Comparison of ENCODE assay signal across 8 cellular contexts in genomic region chr1:3772715-3773571, GRCh38. TPM values are rescaled to one million over a fixed set of nuclear protein-coding genes. Genes with fewer than 3 reads are reported as not detected.
DNase-seq lines count a peak whose midpoint lies in the region; FAIRE-seq and TF ChIP-seq lines count a peak whose summit lies in the region.

Gene SMIM1, plus strand, starts transcription at chr1:3772749. Its CDS starts 2,625 bp downstream, at chr1:3775374.

- H3K36me3 ChIP-seq in bronchial epithelial cell (ENCODE audit: control insufficient read depth, insufficient read depth, low read length), result no peaks in the 10 kb centered on the region
- no peaks in the 10 kb centered on the region for H3K36me3 ChIP-seq in urinary bladder (ENCODE audit: insufficient read depth)

- peaks cover 4% of the 10 kb centered on the region for H3K27me3 ChIP-seq in bronchial epithelial cell (ENCODE audit: control insufficient read depth, insufficient read depth, low read length)

- TF ChIP-seq CTCF in bronchial epithelial cell (IDR thresholded peaks at IDR 0.05; ENCODE audit: insufficient read depth, low read length, severe bottlenecking), result no peak

- FAIRE-seq in bronchial epithelial cell (lab: Jason Lieb, UNC), result no peak

- DNase-seq in NCI-H82 (lab: John Stamatoyannopoulos, UW) (peak; percentile 32), NCI-H82 treated with DMSO at 0.1 percent for 48 hours (lab: John Stamatoyannopoulos, UW; ENCODE audit: unreplicated experiment) (no peak), HuH-7 (ENCODE audit: low spot score) (peak; percentile 34), bronchial epithelial cell (ENCODE audit: low read depth) (no peak), medulla oblongata (ENCODE audit: extremely low spot score) (peak; percentile 24), EL (no peak), NCI-H774 (lab: John Stamatoyannopoulos, UW) (no peak)

- WGBS in urinary bladder, result 16% methylated on average over 55 of the region's 55 CpGs

- no peaks in the 10 kb centered on the region for H3K4me1 ChIP-seq in urinary bladder (ENCODE audit: insufficient read depth)

- no peak within 1 kb of the TSS for H3K27ac ChIP-seq in urinary bladder (ENCODE audit: low read depth)

- H3K4me3 ChIP-seq in bronchial epithelial cell (ENCODE audit: low read depth, low read length) (peak within 1 kb of the TSS; percentile 52), urinary bladder (ENCODE audit: low read depth, low read length) (peak within 1 kb of the TSS; percentile 53)

RNA-seq across cellular contexts. Expression of gene SMIM1, which starts in this region (rescaled TPM):
- 1.2 TPM in 1 of 2 replicates, not detected in the other for total RNA-seq in bronchial epithelial cell
- not detected for total RNA-seq in urinary bladder
- polyA plus RNA-seq in urinary bladder, result 7.7 TPM

Comparison
In these comparisons a context has a peak if more than half of its experiments do, and no peak if none do; other contexts are left out.
1. DNase-seq: peak in NCI-H82 (single experiment), HuH-7 (single experiment) and medulla oblongata (single experiment); none in NCI-H82 treated with DMSO at 0.1 percent for 48 hours (single experiment), bronchial epithelial cell (single experiment), EL (single experiment) and NCI-H774 (single experiment).